1 cellular context compared by ENCODE assay signal in genomic region chr1:241733899-241734298, GRCh38.
A peak's percentile ranks its signal among the peaks of the same experiment; 100 is the strongest.
TF ChIP-seq lines count a peak whose summit lies in the region.

No MANE protein-coding gene starts in this region.

TF ChIP-seq in K562, 482 proteins besides CTCF, POLR2A, EP300 and RAD21 (continued from another document):
- TF ChIP-seq TCF3 (CRISPR knock-in tag; IDR thresholded peaks at IDR 0.05) (peak; percentile 71), HDAC2 (IDR thresholded peaks at IDR 0.05) (peak; percentile 92), THAP12 (CRISPR knock-in tag; IDR thresholded peaks at IDR 0.05) (no peak)
